1 cellular context compared by ENCODE assay signal in genomic region chr10:104139221-104139620, GRCh38.
TF ChIP-seq lines count a peak whose summit lies in the region.

No MANE protein-coding gene starts in this region.

TF ChIP-seq in K562, 482 proteins besides CTCF, POLR2A, EP300 and RAD21:
- TF ChIP-seq BCL6 (CRISPR knock-in tag; IDR thresholded peaks at IDR 0.05) (no peak), GABPB2 (CRISPR knock-in tag; conservative IDR thresholded peaks at IDR 0.05) (no peak), TFE3 (CRISPR knock-in tag; IDR thresholded peaks at IDR 0.05) (no peak), ZNF282 (CRISPR knock-in tag; IDR thresholded peaks at IDR 0.05) (no peak), NR4A1 (CRISPR knock-in tag; IDR thresholded peaks at IDR 0.05) (no peak), NR4A1 (tag; IDR thresholded peaks at IDR 0.05) (no peak), RREB1 (CRISPR knock-in tag; IDR thresholded peaks at IDR 0.05) (no peak), ZNF133 (CRISPR knock-in tag; IDR thresholded peaks at IDR 0.05) (no peak), BCLAF1 (IDR thresholded peaks at IDR 0.05; ENCODE audit: borderline replicate concordance in 1 of 2, control insufficient read depth in 1 of 2, low read depth in 2 of 2, low read length in 1 of 2) (no peak), WHSC1 (IDR thresholded peaks at IDR 0.05; ENCODE audit: low read length) (no peak), ZNF586 (CRISPR knock-in tag; conservative IDR thresholded peaks at IDR 0.05) (no peak), IRF9 (tag; IDR thresholded peaks at IDR 0.05) (no peak), FOXA3 (CRISPR knock-in tag; conservative IDR thresholded peaks at IDR 0.05 in 1 of 2, IDR thresholded peaks at IDR 0.05 in 1 of 2) (no peak), ZNF124 (CRISPR knock-in tag; IDR thresholded peaks at IDR 0.05) (no peak), SRSF1 (IDR thresholded peaks at IDR 0.05; ENCODE audit: low read depth, low read length) (no peak), CSDE1 (IDR thresholded peaks at IDR 0.05) (no peak), IFI16 (CRISPR knock-in tag; IDR thresholded peaks at IDR 0.05) (no peak), RBM14 (IDR thresholded peaks at IDR 0.05; ENCODE audit: borderline replicate concordance, insufficient read depth, low read depth, low read length) (no peak), SMAD1 (IDR thresholded peaks at IDR 0.05; ENCODE audit: low read depth, low read length, partially characterized antibody) (no peak), LARP7 (IDR thresholded peaks at IDR 0.05) (no peak), MTA1 (IDR thresholded peaks at IDR 0.05; ENCODE audit: borderline replicate concordance) (no peak)
